ENCODE assay signal across 9 cellular contexts in genomic region chr4:76430519-76431388, GRCh38. TPM values are rescaled to one million over a fixed set of nuclear protein-coding genes. Genes with fewer than 3 reads are reported as not detected.
DNase-seq lines count a peak whose midpoint lies in the region; ATAC-seq and TF ChIP-seq lines count a peak whose summit lies in the region.
"Had no signal": no experiment of that assay in that cellular context is flagged by ENCODE, and none has a peak within 500 bp of the region (broad histone marks: within the 10 kb centered on the region; RNA-seq: fewer than 3 reads in every experiment).

No MANE protein-coding gene starts in this region.

- H3K4me1 ChIP-seq in OCI-LY1 (ENCODE audit: insufficient read depth, low read length, severe bottlenecking) = no peaks in the 10 kb centered on the region

- H3K27me3 Mint-ChIP-seq in HFFc6 (ENCODE audit: insufficient read depth) (no peaks in the 10 kb centered on the region; the same call in 1 of the 2 replicates), naive B cell (peaks cover 4 to 10% (median 5%) of the 10 kb centered on the region in 3 donors)

- H3K4me3 ChIP-seq in OCI-LY1 (ENCODE audit: low read depth, low read length, poor library complexity, severe bottlenecking) = no peak overlapping the region

- no peaks in the 10 kb centered on the region for H3K36me3 Mint-ChIP-seq in HFFc6 (ENCODE audit: low read depth)
- H3K36me3 Mint-ChIP-seq in naive B cell = no peaks in the 10 kb centered on the region

- H3K4me2 ChIP-seq in OCI-LY1 (ENCODE audit: low read length) = no peak overlapping the region

- TF ChIP-seq CTCF in HFFc6 (IDR thresholded peaks at IDR 0.05) = peak; percentile 89
- TF ChIP-seq CTCF in OCI-LY1 (IDR thresholded peaks at IDR 0.05; ENCODE audit: low read length) = peak; percentile 73

- no peaks in the 10 kb centered on the region for H3F3A ChIP-seq in OCI-LY1 (ENCODE audit: insufficient read depth, low read length)

- H3K27ac Mint-ChIP-seq in HFFc6 (no peak overlapping the region), naive B cell (no peak overlapping the region)

- no peaks in the 10 kb centered on the region for H3K9me3 ChIP-seq in OCI-LY1 (ENCODE audit: low read length)

- H3K27me3 ChIP-seq in OCI-LY1 (ENCODE audit: insufficient read depth, low read length) = no peaks in the 10 kb centered on the region

- in situ Hi-C loops in Caki2 (cut with HindIII; ENCODE audit: low pct_unique_long_range_greater_than_20kb, low sequenced_read_pairs) = no loop called here

- peak; percentile 39 for DNase-seq in Caki2 (ENCODE audit: low read depth)
- DNase-seq in HFFc6 = peak; percentile 61
- peak; percentile 73 for DNase-seq in dermis blood vessel endothelial cell
- DNase-seq in naive B cell = peak; percentile 24
- DNase-seq in activated CD4-positive, CD25-positive, alpha-beta regulatory T cell (lab: John Stamatoyannopoulos, UW) = no peak
- no peak for DNase-seq in islet precursor cell

- no peak overlapping the region for H3K27ac ChIP-seq in OCI-LY1 (ENCODE audit: low read depth, low read length, poor library complexity, severe bottlenecking)

- H4K20me1 ChIP-seq in OCI-LY1 (ENCODE audit: insufficient read depth, low read length) = no peaks in the 10 kb centered on the region

- no peaks in the 10 kb centered on the region for H3K9me2 ChIP-seq in OCI-LY1 (ENCODE audit: low read depth, low read length)

- H3K4me3 Mint-ChIP-seq in HFFc6 = peak overlapping the region; percentile 47; the same call in 1 of the 2 replicates
- peak overlapping the region in 1 of 8 donors; percentile 44 for H3K4me3 Mint-ChIP-seq in naive B cell

- H3K9me3 Mint-ChIP-seq in HFFc6 = no peaks in the 10 kb centered on the region
- no peaks in the 10 kb centered on the region for H3K9me3 Mint-ChIP-seq in naive B cell

- no peaks in the 10 kb centered on the region for H3K36me3 ChIP-seq in OCI-LY1 (ENCODE audit: insufficient read depth, low read length)

- H3K4me1 Mint-ChIP-seq in HFFc6 (ENCODE audit: low read depth) (peaks cover 16% of the 10 kb centered on the region), naive B cell (peaks cover 4 to 22% (median 11%) of the 10 kb centered on the region in 3 donors)

- no peak overlapping the region for H3K9ac ChIP-seq in OCI-LY1 (ENCODE audit: low read length)

- no peaks in the 10 kb centered on the region for H3K79me2 ChIP-seq in OCI-LY1 (ENCODE audit: insufficient read depth, low read length)

- ATAC-seq in naive B cell (ENCODE audit: low read depth in 2 of 2) = no peak
- ATAC-seq in HG02884 (IDR thresholded peaks at IDR 0.05; ENCODE audit: unreplicated experiment) = no peak

- no peak overlapping the region for H2AFZ ChIP-seq in OCI-LY1 (ENCODE audit: low read length)

RNA-seq across cellular contexts. Expression of gene SHROOM3, which starts 4.3 kb away (rescaled TPM):
- 20.2 and 33.9 TPM in 2 replicates for total RNA-seq in Caki2 (2014; rRNA removed; shearing (Covaris generic); ENCODE audit: low replicate concordance)
- 10 to 100 TPM; 39.1 to 98.7 (median 40.9) TPM for total RNA-seq in HFFc6 (2021; fragmentation: NEBNext Ultra II Directional; extraction: Animal tissue kit (Norgen Biotek cat#: 25700))
- 0.51 and 1.1 TPM in 2 replicates for total RNA-seq in dermis blood vessel endothelial cell
- polyA plus RNA-seq in naive B cell (ENCODE audit: low read depth in 6 of 6) = under 1 TPM in 3 of 6 donors, not detected in 3; 0.40 to 0.95 (median 0.69) TPM
- total RNA-seq: T-helper 2 cell treated with Interferon-gamma antibody and Interleukin-4, amounts not matched to agents 100 ng/mL and 5 ng/mL, for 36 hours had no signal

RNA-seq across cellular contexts. Expression of gene CCDC158, which starts 9.8 kb away (rescaled TPM):
- not detected in 2 replicates for total RNA-seq in Caki2 (2014; rRNA removed; shearing (Covaris generic); ENCODE audit: low replicate concordance)
- under 1 TPM in 1 of 6 experiments, not detected in 5; 0.05 TPM for total RNA-seq in HFFc6 (2021; fragmentation: NEBNext Ultra II Directional; extraction: Animal tissue kit (Norgen Biotek cat#: 25700))
- not detected in 2 replicates for total RNA-seq in dermis blood vessel endothelial cell
- polyA plus RNA-seq in naive B cell (ENCODE audit: low read depth in 6 of 6) = not detected
- total RNA-seq: T-helper 2 cell treated with Interferon-gamma antibody and Interleukin-4, amounts not matched to agents 100 ng/mL and 5 ng/mL, for 36 hours had no signal

Comparison
In these comparisons a context has a peak if more than half of its experiments do, and no peak if none do; other contexts are left out.
1. DNase-seq: peak in Caki2 (single experiment), HFFc6 (single experiment), dermis blood vessel endothelial cell (single experiment) and naive B cell (single experiment); none in activated CD4-positive, CD25-positive, alpha-beta regulatory T cell (0 of 4) and islet precursor cell (single experiment).
2. RNA of gene SHROOM3, which starts 4.3 kb away (total RNA-seq): 39.1 to 98.7 TPM in HFFc6 and 20.2 to 33.9 TPM in Caki2; 0.51 to 1.1 TPM in dermis blood vessel endothelial cell; every median in the first group is over 10 times any median in the second.